In genomic region chr5:73180561-73180960, GRCh38 we compare ENCODE assay signal across 22 cellular contexts. TPM values are rescaled to one million over a fixed set of nuclear protein-coding genes. Genes with fewer than 3 reads are reported as not detected.
DNase-seq lines count a peak whose midpoint lies in the region; ATAC-seq and TF ChIP-seq lines count a peak whose summit lies in the region.
"Had no signal": no experiment of that assay in that cellular context is flagged by ENCODE, and none has a peak within 500 bp of the region (broad histone marks: within the 10 kb centered on the region; RNA-seq: fewer than 3 reads in every experiment).

No MANE protein-coding gene starts in this region.

- in situ Hi-C loops in ACHN (cut with HindIII; ENCODE audit: low pct_ligation_motif_present, low pct_unique_long_range_greater_than_20kb, low sequenced_read_pairs) = no loop called here
- in situ Hi-C loops in astrocyte of the cerebellum (cut with HindIII; ENCODE audit: low sequenced_read_pairs) = no loop called here

- no peak for TF ChIP-seq CTCF in astrocyte of the cerebellum (IDR thresholded peaks at IDR 0.05; ENCODE audit: low read depth, low read length, missing control alignments)
- TF ChIP-seq CTCF in kidney epithelial cell (IDR thresholded peaks at IDR 0.05; ENCODE audit: insufficient read depth, low read length, poor library complexity, severe bottlenecking) = no peak
- TF ChIP-seq CTCF in mucosa of descending colon (IDR thresholded peaks at IDR 0.05) = no peak

- no peak overlapping the region for H3K4me3 ChIP-seq in astrocyte of the cerebellum (ENCODE audit: low read depth, low read length)
- no peak overlapping the region for H3K4me3 ChIP-seq in kidney epithelial cell (ENCODE audit: low read depth, low read length)
- no peak overlapping the region for H3K4me3 ChIP-seq in mucosa of descending colon

- H3K36me3 ChIP-seq in kidney epithelial cell (ENCODE audit: control insufficient read depth, insufficient read depth, low read length) = no peaks in the 10 kb centered on the region
- H3K36me3 ChIP-seq in mucosa of descending colon (ENCODE audit: low read depth) = no peaks in the 10 kb centered on the region
- H3K36me3 ChIP-seq: BE2C had no signal

- no peaks in the 10 kb centered on the region for H3K9me3 ChIP-seq in mucosa of descending colon

- DNase-seq in ACHN = peak; percentile 74
- DNase-seq in HT1080 (ENCODE audit: low read depth) = peak; percentile 71
- DNase-seq in astrocyte of the cerebellum (ENCODE audit: low read depth) = peak; percentile 26
- DNase-seq in kidney epithelial cell (ENCODE audit: low read depth) = peak; percentile 89
- DNase-seq in COR-L47 (lab: John Stamatoyannopoulos, UW) = no peak
- no peak for DNase-seq in mucosa of descending colon
- DNase-seq in SW 1271 (lab: John Stamatoyannopoulos, UW) = no peak
- DNase-seq: 8988T; BE2C; CD4-positive, alpha-beta T cell; DMS79; GF-D8; GOT3; KBM-7; MV-4-11; NCI-H187; NCI-H2107; NCI-H774; RPMI8226; SHP77 treated with DMSO at 0.1 percent for 48 hours; SK-N-SH had no signal

- no peaks in the 10 kb centered on the region for H3K4me1 ChIP-seq in mucosa of descending colon (ENCODE audit: low read depth)
- H3K4me1 ChIP-seq: BE2C had no signal

- H3K27me3 ChIP-seq in kidney epithelial cell (ENCODE audit: control insufficient read depth, insufficient read depth, low read length) = peaks cover 2% of the 10 kb centered on the region

- intact Hi-C loops in mucosa of descending colon (cut with DNase I, micrococcal nuclease) = no loop called here

- ATAC-seq in mucosa of descending colon = no peak
- no peak for ATAC-seq in HG03342 (IDR thresholded peaks at IDR 0.05; ENCODE audit: unreplicated experiment)

RNA-seq across cellular contexts. Expression of gene TMEM174, which starts 7.6 kb away (rescaled TPM):
- not detected in 2 replicates for total RNA-seq in HT1080 (2014; rRNA removed; shearing (Covaris generic))
- not detected in 2 replicates for polyA plus RNA-seq in HT1080 (2015; cell fraction: cytosol; rRNA removed)
- polyA plus RNA-seq in HT1080 (2015; cell fraction: nucleus; rRNA removed) = not detected in 2 replicates
- total RNA-seq in kidney epithelial cell (not detected in 2 replicates), mucosa of descending colon (not detected)
- total RNA-seq: CD4-positive, alpha-beta T cell had no signal
- polyA plus RNA-seq: SK-N-SH had no signal

Comparison
In these comparisons a context has a peak if more than half of its experiments do, and no peak if none do; other contexts are left out.
1. DNase-seq: peak in ACHN (single experiment), HT1080 (single experiment), astrocyte of the cerebellum (single experiment) and kidney epithelial cell (single experiment); none in COR-L47 (single experiment), mucosa of descending colon (0 of 3) and SW 1271 (0 of 2).